9 cellular contexts compared by ENCODE assay signal in genomic region chr16:48909231-48909630, GRCh38.
"Had no signal": no experiment of that assay in that cellular context is flagged by ENCODE, and none has a peak within 500 bp of the region (broad histone marks: within the 10 kb centered on the region; RNA-seq: fewer than 3 reads in every experiment).

No MANE protein-coding gene starts in this region.

- H3K9ac ChIP-seq: KMS-11 had no signal

- FAIRE-seq: H1, H54, HTR-8/SVneo had no signal

- H3K4me1 Mint-ChIP-seq: IgD-negative memory B cell had no signal

- ATAC-seq: GM23338 had no signal

- H3K27ac ChIP-seq: KMS-11 had no signal

- H3K9me3 Mint-ChIP-seq: GM23338, H9 had no signal

- H2AFZ ChIP-seq: GM23338 had no signal

- H3K27ac Mint-ChIP-seq: GM23338, H9, IgD-negative memory B cell had no signal

- H3K4me3 ChIP-seq: GM23338 had no signal

- H3K4me2 ChIP-seq: GM23338, KMS-11 had no signal

- H3K36me3 Mint-ChIP-seq: IgD-negative memory B cell had no signal

- H3K4me3 Mint-ChIP-seq: GM23338, H9, IgD-negative memory B cell had no signal

- DNase-seq: H9, HCEC 1CT, KBM-7 had no signal
